35 cellular contexts compared by ENCODE assay signal in genomic region chr1:107710005-107710404, GRCh38.
"Had no signal": no experiment of that assay in that cellular context is flagged by ENCODE, and none has a peak within 500 bp of the region (broad histone marks: within the 10 kb centered on the region; RNA-seq: fewer than 3 reads in every experiment).

No MANE protein-coding gene starts in this region.

- FAIRE-seq: astrocyte, TTC549 had no signal

- DNase-seq: activated B cell treated with CpG ODN at 0.5 μM for 24 hours; activated CD4-positive, alpha-beta memory T cell treated with anti-CD3 and anti-CD28 coated beads for 36 hours; activated CD4-positive, alpha-beta T cell treated with anti-CD3 and anti-CD28 coated beads for 4 hours; activated CD4-positive, alpha-beta T cell treated with anti-CD3 and anti-CD28 coated beads, Interleukin-2, amount 10 ng/mL, durations not matched to agents 24 days and 14 days; activated CD4-positive, alpha-beta T cell treated with anti-CD3 and anti-CD28 coated beads, Interleukin-2, amount 50 U/mL, for 1 hour; activated CD4-positive, alpha-beta T cell treated with anti-CD3 and anti-CD28 coated beads, Interleukin-2, amount 50 U/mL, for 4 hours; activated CD4-positive, CD25-positive, alpha-beta regulatory T cell treated with anti-CD3 and anti-CD28 coated beads, Interleukin-2, amount 50 U/mL, for 72 hours; activated CD8-positive, alpha-beta memory T cell treated with anti-CD3 and anti-CD28 coated beads, Interleukin-2, amount 50 U/mL, for 4 hours; activated CD8-positive, alpha-beta T cell treated with anti-CD3 and anti-CD28 coated beads for 36 hours; activated effector memory CD4-positive, alpha-beta T cell treated with anti-CD3 and anti-CD28 coated beads, Interleukin-2, amount 50 U/mL, for 16 hours; activated gamma-delta T cell treated with Interleukin-2 at 50 U/mL for 16 hours; activated naive CD4-positive, alpha-beta T cell; activated naive CD4-positive, alpha-beta T cell treated with anti-CD3 and anti-CD28 coated beads for 36 hours; activated naive CD4-positive, alpha-beta T cell treated with anti-CD3 and anti-CD28 coated beads, Interleukin-2, amount 50 U/mL, for 16 hours; activated naive CD8-positive, alpha-beta T cell treated with anti-CD3 and anti-CD28 coated beads for 36 hours; activated T-cell treated with anti-CD3 and anti-CD28 coated beads for 4 hours; activated T-cell treated with anti-CD3 and anti-CD28 coated beads, Interleukin-2, amount 50 U/mL, for 1 hour; activated T-cell treated with anti-CD3 and anti-CD28 coated beads, Interleukin-2, amount 50 U/mL, for 4 hours; activated T-cell treated with anti-CD3 and anti-CD28 coated beads, Interleukin-2, amount 50 U/mL, for 72 hours; adrenal gland; amniotic stem cell; aorta; body of pancreas; brain microvascular endothelial cell; caudate nucleus; T-helper 1 cell; T-helper 2 cell; T-helper 9 cell had no signal

- H3K4me3 ChIP-seq: adrenal gland, body of pancreas, breast epithelium, cardiac muscle cell had no signal

- H3K36me3 ChIP-seq: adrenal gland, brain microvascular endothelial cell, breast epithelium, cardiac muscle cell had no signal

- ATAC-seq: activated CD8-positive, alpha-beta T cell treated with anti-CD3 and anti-CD28 coated beads for 36 hours; activated naive CD4-positive, alpha-beta T cell treated with anti-CD3 and anti-CD28 coated beads, Interleukin-2, amount 50 U/mL, for 72 hours; activated T-cell treated with anti-CD3 and anti-CD28 coated beads, Interleukin-2, amount 50 U/mL, for 4 hours; activated T-cell treated with anti-CD3 and anti-CD28 coated beads, Interleukin-2, amount 50 U/mL, for 72 hours; activated T-helper 17 cell treated with anti-CD3 and anti-CD28 coated beads, Interleukin-2, amount 50 U/mL, for 72 hours; body of pancreas had no signal

- H3K27ac ChIP-seq: adrenal gland, body of pancreas, brain microvascular endothelial cell, breast epithelium, cardiac muscle cell, VCaP had no signal

- H3K27me3 ChIP-seq: adrenal gland, body of pancreas, brain microvascular endothelial cell, breast epithelium, cardiac muscle cell had no signal

- H3K4me1 ChIP-seq: adrenal gland, body of pancreas, breast epithelium had no signal

- H3K9me3 ChIP-seq: body of pancreas, breast epithelium had no signal
